In genomic region chr15:39622660-39623549, GRCh38 we compare ENCODE assay signal across 11 cellular contexts. TPM values are rescaled to one million over a fixed set of nuclear protein-coding genes. Genes with fewer than 3 reads are reported as not detected.
DNase-seq lines count a peak whose midpoint lies in the region; ATAC-seq and TF ChIP-seq lines count a peak whose summit lies in the region.
"Had no signal": no experiment of that assay in that cellular context is flagged by ENCODE, and none has a peak within 500 bp of the region (broad histone marks: within the 10 kb centered on the region; RNA-seq: fewer than 3 reads in every experiment).

No MANE protein-coding gene starts in this region.

- H3K27me3 Mint-ChIP-seq in immature natural killer cell (ENCODE audit: low read depth in 3 of 3), result peaks cover 14 to 18% (median 15%) of the 10 kb centered on the region in 3 donors

- peak overlapping the region; percentile 86 to 96 (median 92) for H3K4me3 Mint-ChIP-seq in immature natural killer cell
- H3K4me3 Mint-ChIP-seq: naive B cell had no signal

- peak overlapping the region; percentile 99 to 100 (median 100) for H3K27ac Mint-ChIP-seq in immature natural killer cell
- H3K27ac Mint-ChIP-seq: naive B cell had no signal

- no peak for TF ChIP-seq POLR2A in GM18505 (IDR thresholded peaks at IDR 0.05; ENCODE audit: borderline replicate concordance, extremely low read depth, insufficient read depth, insufficient read length)

- DNase-seq in NCI-H69 (lab: John Stamatoyannopoulos, UW) (peak; percentile 100), immature natural killer cell (no peak), RKO (ENCODE audit: low spot score) (no peak), NCI-H2029 treated with DMSO at 0.1 percent for 48 hours (lab: John Stamatoyannopoulos, UW) (no peak), NCI-H2227 treated with DMSO at 0.1 percent for 48 hours (lab: John Stamatoyannopoulos, UW) (no peak)
- DNase-seq: DMS53, PC-3 had no signal

- ATAC-seq in GM18505 (IDR thresholded peaks at IDR 0.05; ENCODE audit: unreplicated experiment) (peak; percentile 9), GM21717 (IDR thresholded peaks at IDR 0.05; ENCODE audit: unreplicated experiment) (peak; percentile 7), GM21381 (IDR thresholded peaks at IDR 0.05; ENCODE audit: unreplicated experiment) (no peak)
- ATAC-seq: PC-3 had no signal

- peaks cover 0 to 7% (median 2%) of the 10 kb centered on the region in 6 donors for H3K9me3 Mint-ChIP-seq in immature natural killer cell

- peaks cover 78 to 88% of the 10 kb centered on the region in 2 donors for H3K4me1 Mint-ChIP-seq in immature natural killer cell

- peaks cover 3 to 8% (median 4%) of the 10 kb centered on the region in 3 donors for H3K36me3 Mint-ChIP-seq in immature natural killer cell
- H3K36me3 Mint-ChIP-seq: naive B cell had no signal

RNA-seq across cellular contexts. Expression of gene THBS1, which starts 42.0 kb away (rescaled TPM):
- polyA plus RNA-seq in immature natural killer cell, result 10 to 100 TPM in 1 of 3 donors, 1 to 10 TPM in 2; 2.2 to 11.4 (median 9.2) TPM
